Comparison of ENCODE assay signal across 8 cellular contexts in the genomic region with DNA sequence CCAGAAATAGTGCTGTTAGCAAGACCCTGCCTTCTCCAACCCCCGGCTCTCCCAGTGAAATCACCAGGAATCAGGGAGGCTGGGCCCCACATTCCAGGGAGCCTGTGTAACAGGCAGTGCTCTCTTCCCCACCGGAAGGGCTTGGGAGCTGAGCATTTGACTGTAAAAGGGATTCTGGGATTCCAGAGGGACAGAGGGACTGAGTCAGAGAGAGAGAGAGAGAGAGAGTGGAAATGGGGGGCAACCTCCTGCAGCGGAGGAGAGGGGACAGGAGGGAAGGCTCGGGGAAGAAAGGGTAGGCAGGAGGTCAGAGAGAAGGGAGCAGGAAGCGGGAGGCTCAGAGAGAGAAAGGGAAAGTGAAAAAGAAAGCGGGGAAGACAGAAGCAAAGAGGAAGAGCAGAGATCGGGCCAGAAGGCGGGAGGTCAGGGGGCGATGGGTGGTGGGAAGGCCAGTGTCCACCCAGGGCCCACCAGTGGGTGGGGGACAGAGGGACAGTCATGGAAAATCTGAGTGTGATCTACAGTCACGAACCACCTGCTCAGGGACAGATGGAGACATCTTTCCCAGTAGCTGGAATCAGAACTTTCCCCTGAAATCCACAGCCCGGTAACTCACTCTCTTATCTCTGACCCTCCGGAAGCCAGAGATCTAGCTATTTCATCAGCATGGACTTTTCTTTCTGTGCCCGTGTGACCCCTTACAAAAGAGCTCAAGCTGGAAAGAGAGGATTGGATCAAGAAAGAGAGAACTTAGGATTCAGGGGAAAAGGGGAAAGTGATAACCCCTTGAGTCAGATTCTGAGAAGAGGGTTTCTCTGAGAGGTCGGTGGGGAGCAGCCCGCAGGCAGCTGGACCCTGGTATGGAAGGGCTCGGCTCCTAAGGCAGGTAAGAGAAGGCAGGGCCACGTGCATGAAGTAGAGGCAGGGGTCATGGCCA. TPM values are rescaled to one million over a fixed set of nuclear protein-coding genes. Genes with fewer than 3 reads are reported as not detected.
DNase-seq lines count a peak whose midpoint lies in the region; ATAC-seq and TF ChIP-seq lines count a peak whose summit lies in the region.

No MANE protein-coding gene starts in this region.

- peak; percentile 98 for DNase-seq in AG09309 (ENCODE audit: low read depth)
- DNase-seq in HK-2 (ENCODE audit: unreplicated experiment), result peak; percentile 96
- DNase-seq in amniotic epithelial cell (ENCODE audit: low read depth), result peak; percentile 99
- no peak for DNase-seq in WERI-Rb-1
- no peak for DNase-seq in DMS153 treated with DMSO at 0.1 percent for 48 hours (lab: John Stamatoyannopoulos, UW; ENCODE audit: unreplicated experiment)

- ATAC-seq in GM18517 (IDR thresholded peaks at IDR 0.05; ENCODE audit: unreplicated experiment), result no peak

- peak overlapping the region; percentile 32 for H3K27ac ChIP-seq in iPS-20b (ENCODE audit: low read length)
- peak overlapping the region; percentile 83 for H3K27ac ChIP-seq in skeletal muscle tissue (ENCODE audit: low read depth, low read length)
- no peak overlapping the region for H3K27ac ChIP-seq in WERI-Rb-1

- H3K9me3 ChIP-seq in iPS-20b (ENCODE audit: insufficient read depth, low read depth, low read length) (no peaks in the 10 kb centered on the region; the same call in 1 of the 2 replicates), skeletal muscle tissue (ENCODE audit: control insufficient read depth in 3 of 3, low read length in 3 of 3) (no peaks in the 10 kb centered on the region), WERI-Rb-1 (ENCODE audit: severe bottlenecking) (peaks cover 4% of the 10 kb centered on the region)

- TF ChIP-seq CTCF in AG09309 (IDR thresholded peaks at IDR 0.05; ENCODE audit: control insufficient read depth, insufficient read depth, low read depth, low read length, missing control alignments) (no peak), WERI-Rb-1 (IDR thresholded peaks at IDR 0.05; ENCODE audit: low read depth, low read length) (no peak)

- peak overlapping the region; percentile 31; the same call in 1 of the 2 replicates for H3K9ac ChIP-seq in iPS-20b (ENCODE audit: low read depth, low read length)
- peak overlapping the region; percentile 65 to 81 (median 76) for H3K9ac ChIP-seq in skeletal muscle tissue (ENCODE audit: low read depth in 1 of 3, low read length in 3 of 3)

- H3K4me3 ChIP-seq in AG09309 (ENCODE audit: control insufficient read depth, low read depth, low read length) (peak overlapping the region; percentile 38), iPS-20b (ENCODE audit: low read length) (no peak overlapping the region), skeletal muscle tissue (ENCODE audit: low read length in 3 of 3) (peak overlapping the region; percentile 60 to 72 (median 70)), WERI-Rb-1 (ENCODE audit: low read depth, low read length) (no peak overlapping the region)

- peaks cover 16% of the 10 kb centered on the region; the same call in 1 of the 2 replicates for H3K4me1 ChIP-seq in iPS-20b (ENCODE audit: insufficient read depth, low read length)
- H3K4me1 ChIP-seq in skeletal muscle tissue (ENCODE audit: control insufficient read depth in 3 of 3, insufficient read depth in 3 of 3, low read length in 3 of 3), result peaks cover 32 to 39% (median 33%) of the 10 kb centered on the region in 3 donors

- H3K27me3 ChIP-seq in iPS-20b (ENCODE audit: insufficient read depth, low read length) (no peaks in the 10 kb centered on the region), skeletal muscle tissue (ENCODE audit: control insufficient read depth in 3 of 3, insufficient read depth in 3 of 3, low read length in 3 of 3) (peaks cover 0 to 13% (median 8%) of the 10 kb centered on the region in 3 donors), WERI-Rb-1 (ENCODE audit: insufficient read depth, low read depth, severe bottlenecking) (peaks cover 91% of the 10 kb centered on the region)

- H3K36me3 ChIP-seq in iPS-20b (ENCODE audit: insufficient read depth, low read depth, low read length), result no peaks in the 10 kb centered on the region
- no peaks in the 10 kb centered on the region for H3K36me3 ChIP-seq in skeletal muscle tissue (ENCODE audit: control insufficient read depth in 3 of 3, insufficient read depth in 3 of 3, low read length in 3 of 3)
- no peaks in the 10 kb centered on the region for H3K36me3 ChIP-seq in WERI-Rb-1

RNA-seq across cellular contexts. Expression of a gene that starts 4.6 kb away (rescaled TPM):
- 2.1 TPM for total RNA-seq in skeletal muscle tissue

RNA-seq across cellular contexts. Expression of a gene that starts 32.0 kb away (rescaled TPM):
- total RNA-seq in skeletal muscle tissue, result 27.7 TPM

RNA-seq across cellular contexts. Expression of a gene that starts 37.0 kb away (rescaled TPM):
- total RNA-seq in skeletal muscle tissue, result 6.3 TPM

RNA-seq across cellular contexts. Expression of a gene that starts 43.1 kb away (rescaled TPM):
- total RNA-seq in skeletal muscle tissue, result not detected

RNA-seq across cellular contexts. Expression of a gene that starts 57.8 kb away (rescaled TPM):
- not detected for total RNA-seq in skeletal muscle tissue

Comparison
In these comparisons a context has a peak if more than half of its experiments do, and no peak if none do; other contexts are left out.
1. DNase-seq: peak in AG09309 (single experiment), HK-2 (single experiment) and amniotic epithelial cell (single experiment); none in WERI-Rb-1 (single experiment) and DMS153 treated with DMSO at 0.1 percent for 48 hours (single experiment).
2. H3K4me3 ChIP-seq: peak in AG09309 (single experiment) and skeletal muscle tissue (3 of 3); none in iPS-20b (single experiment) and WERI-Rb-1 (single experiment).